In the genomic region with DNA sequence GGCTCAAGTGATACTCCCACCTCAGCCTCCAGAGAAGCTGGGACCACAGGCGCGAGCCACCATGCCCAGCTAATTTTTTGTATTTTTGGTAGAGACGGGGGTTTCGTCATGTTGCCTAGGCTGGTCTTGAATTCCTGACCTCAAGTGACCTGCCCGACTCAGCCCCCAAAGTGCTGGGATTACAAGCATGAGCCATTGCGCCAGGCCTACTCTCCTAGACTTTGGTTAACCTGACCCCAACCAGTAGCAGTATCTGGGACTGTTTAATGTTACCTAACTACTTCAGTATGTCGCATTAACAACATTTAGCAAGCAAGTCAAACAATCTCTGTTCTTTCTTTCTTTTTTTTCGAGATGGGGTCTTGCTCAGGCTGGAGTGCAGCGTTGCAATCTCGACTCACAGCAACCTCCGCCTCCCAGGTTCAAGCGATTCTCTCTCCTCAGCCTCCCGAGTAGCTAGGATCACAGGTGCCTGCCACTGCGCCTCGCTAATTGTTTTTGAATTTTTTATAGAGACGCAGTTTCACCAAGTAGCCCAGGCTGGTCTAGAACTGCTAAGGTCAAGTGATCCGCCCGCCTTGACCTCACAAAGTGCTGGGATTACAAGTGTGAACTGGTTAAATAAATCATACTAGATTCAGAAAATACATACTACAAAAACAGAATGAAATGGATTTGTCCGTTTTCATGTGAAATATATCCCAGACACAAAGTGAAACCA, we compare ENCODE assay signal across 1 cellular context.
TF ChIP-seq lines count a peak whose summit lies in the region.

No MANE protein-coding gene starts in this region.

TF ChIP-seq in endothelial cell of umbilical vein, 7 proteins besides CTCF, POLR2A, EP300 and RAD21:
- TF ChIP-seq MYC (IDR thresholded peaks at IDR 0.05; ENCODE audit: low read depth, low read length) (no peak), FOS (IDR thresholded peaks at IDR 0.05; ENCODE audit: borderline replicate concordance, insufficient read depth, low read length) (no peak)
